In the genomic region with DNA sequence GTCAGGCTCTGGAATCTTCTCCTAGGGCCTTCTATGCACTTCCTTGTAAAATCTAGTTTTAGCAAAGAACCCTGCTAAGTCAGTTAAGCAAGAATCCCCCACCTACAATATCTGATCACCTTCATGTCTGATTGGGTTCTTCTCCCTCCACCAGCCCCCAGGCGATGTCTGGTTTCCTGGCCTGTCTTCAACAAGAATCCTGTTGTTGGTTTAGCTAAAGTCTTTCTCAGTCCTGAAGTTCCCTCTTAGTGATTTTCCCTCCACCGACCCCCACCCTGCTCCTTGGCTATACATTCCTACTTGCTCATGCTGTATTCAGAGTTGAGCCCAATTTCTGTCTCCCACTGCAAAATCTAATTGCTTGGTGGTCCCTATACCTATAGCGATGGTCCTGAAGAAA, we compare ENCODE assay signal across 12 cellular contexts. TPM values are rescaled to one million over a fixed set of nuclear protein-coding genes. Genes with fewer than 3 reads are reported as not detected.
DNase-seq lines count a peak whose midpoint lies in the region; TF ChIP-seq lines count a peak whose summit lies in the region.
"Had no signal": no experiment of that assay in that cellular context is flagged by ENCODE, and none has a peak within 500 bp of the region (broad histone marks: within the 10 kb centered on the region; RNA-seq: fewer than 3 reads in every experiment).

No MANE protein-coding gene starts in this region.

- TF ChIP-seq CTCF in VCaP (conservative IDR thresholded peaks at IDR 0.05) (no peak), hepatocyte (IDR thresholded peaks at IDR 0.05; ENCODE audit: poor library complexity) (no peak)

- H3K79me2 ChIP-seq in hepatocyte: no peaks in the 10 kb centered on the region
- H3K79me2 ChIP-seq: parathyroid adenoma had no signal

- 90% methylated on average over 3 of the region's 3 CpGs for WGBS in hepatocyte (ENCODE audit: low lambda C conversion rate, missing lambda C conversion rate)

- H3K9ac ChIP-seq in HUES6 (ENCODE audit: low read length) (peak overlapping the region; percentile 59), skeletal muscle satellite cell (ENCODE audit: low read depth, low read length) (peak overlapping the region; percentile 53)
- H3K9ac ChIP-seq: parathyroid adenoma had no signal

- no peak overlapping the region for H2AFZ ChIP-seq in hepatocyte
- H2AFZ ChIP-seq: parathyroid adenoma had no signal

- no peak for DNase-seq in hepatocyte (ENCODE audit: low spot score)
- no peak for DNase-seq in NAMALWA (ENCODE audit: low spot score)
- DNase-seq in activated CD4-positive, alpha-beta T cell treated with anti-CD3 and anti-CD28 coated beads for 4 hours: no peak
- DNase-seq in mesenteric fat pad (ENCODE audit: low spot score): no peak
- DNase-seq: NCI-H187 treated with DMSO at 0.1 percent for 48 hours; NK-92 treated with Interleukin-12 subunit alpha and Interleukin-12 subunit beta, amount 100 ng/mL, for 24 hours; stimulated activated CD4-positive, alpha-beta T cell treated with anti-CD3 and anti-CD28 coated beads, Interleukin-4, amount 100 ng/mL, for 24 hours; T-helper 2 cell had no signal

- H3K36me3 ChIP-seq in HUES6 (ENCODE audit: control insufficient read depth, insufficient read depth, low read length) (no peaks in the 10 kb centered on the region), hepatocyte (replicated peaks; ENCODE audit: insufficient read depth, low read depth) (no peaks in the 10 kb centered on the region), skeletal muscle satellite cell (ENCODE audit: insufficient read depth, low read length) (no peaks in the 10 kb centered on the region)

- no peaks in the 10 kb centered on the region for H4K20me1 ChIP-seq in hepatocyte (ENCODE audit: insufficient read depth, poor library complexity, severe bottlenecking)

- H3K4me3 ChIP-seq in HUES6 (ENCODE audit: low read depth, low read length) (no peak overlapping the region), hepatocyte (no peak overlapping the region), skeletal muscle satellite cell (ENCODE audit: low read length) (no peak overlapping the region)

- H3K9me3 ChIP-seq in HUES6 (ENCODE audit: control insufficient read depth, insufficient read depth, low read depth, low read length) (peaks cover 18% of the 10 kb centered on the region), hepatocyte (ENCODE audit: low read depth) (peaks cover 11% of the 10 kb centered on the region), skeletal muscle satellite cell (replicated peaks; ENCODE audit: low read length) (no peaks in the 10 kb centered on the region)

- H3K9me2 ChIP-seq in hepatocyte (replicated peaks; ENCODE audit: insufficient read depth): no peaks in the 10 kb centered on the region

- H3K27ac ChIP-seq in HUES6 (ENCODE audit: low read depth, low read length): peak overlapping the region; percentile 73; the same call in 1 of the 2 replicates
- H3K27ac ChIP-seq in VCaP: peak overlapping the region; percentile 30; the same call in 1 of the 2 replicates
- peak overlapping the region; percentile 56 for H3K27ac ChIP-seq in hepatocyte

- H3K4me1 ChIP-seq in HUES6 (ENCODE audit: control insufficient read depth, insufficient read depth, low read length) (peaks cover 18% of the 10 kb centered on the region), hepatocyte (ENCODE audit: insufficient read depth) (no peaks in the 10 kb centered on the region), skeletal muscle satellite cell (ENCODE audit: control insufficient read depth, insufficient read depth, low read length) (peaks cover 36% of the 10 kb centered on the region)
- H3K4me1 ChIP-seq: parathyroid adenoma had no signal

- H3K27me3 ChIP-seq in HUES6 (ENCODE audit: control insufficient read depth, insufficient read depth, low read length) (no peaks in the 10 kb centered on the region), hepatocyte (no peaks in the 10 kb centered on the region), skeletal muscle satellite cell (ENCODE audit: control insufficient read depth, insufficient read depth, low read length) (no peaks in the 10 kb centered on the region)

- no peak overlapping the region for H3K4me2 ChIP-seq in hepatocyte
- no peak overlapping the region for H3K4me2 ChIP-seq in skeletal muscle satellite cell (ENCODE audit: low read length)

RNA-seq across cellular contexts. Expression of a gene that starts 35.2 kb away (rescaled TPM):
- total RNA-seq in hepatocyte (48.1 and 48.5 TPM in 2 replicates), mesenteric fat pad (17.9 TPM)
- 21.6 and 27.9 TPM in 2 replicates for polyA plus RNA-seq in hepatocyte
- 0.25 and 2.0 TPM in 2 replicates for total RNA-seq in skeletal muscle satellite cell (2012; rRNA removed)
